In genomic region chr19:18384775-18385174, GRCh38 we compare ENCODE assay signal across 1 cellular context.
TF ChIP-seq lines count a peak whose summit lies in the region.

No MANE protein-coding gene starts in this region.

TF ChIP-seq in K562, 482 proteins besides CTCF, POLR2A, EP300 and RAD21:
- no peak for TF ChIP-seq CXXC5 (CRISPR knock-in tag; IDR thresholded peaks at IDR 0.05)
- no peak for TF ChIP-seq NCOR1 (IDR thresholded peaks at IDR 0.05)
- TF ChIP-seq ETV1 (tag; conservative IDR thresholded peaks at IDR 0.05; ENCODE audit: low read depth): no peak
- TF ChIP-seq ZNF583 (CRISPR knock-in tag; IDR thresholded peaks at IDR 0.05): no peak
- TF ChIP-seq RBM15 (IDR thresholded peaks at IDR 0.05; ENCODE audit: insufficient read depth, low read length): no peak
- no peak for TF ChIP-seq HOMEZ (CRISPR knock-in tag; IDR thresholded peaks at IDR 0.05)
- TF ChIP-seq RB1 (IDR thresholded peaks at IDR 0.05; ENCODE audit: low read depth): no peak
- no peak for TF ChIP-seq E2F4 (CRISPR knock-in tag; IDR thresholded peaks at IDR 0.05; ENCODE audit: low read depth)
- no peak for TF ChIP-seq KAT8 (IDR thresholded peaks at IDR 0.05; ENCODE audit: low read depth)
